Comparison of ENCODE assay signal across 1 cellular context in the genomic region with DNA sequence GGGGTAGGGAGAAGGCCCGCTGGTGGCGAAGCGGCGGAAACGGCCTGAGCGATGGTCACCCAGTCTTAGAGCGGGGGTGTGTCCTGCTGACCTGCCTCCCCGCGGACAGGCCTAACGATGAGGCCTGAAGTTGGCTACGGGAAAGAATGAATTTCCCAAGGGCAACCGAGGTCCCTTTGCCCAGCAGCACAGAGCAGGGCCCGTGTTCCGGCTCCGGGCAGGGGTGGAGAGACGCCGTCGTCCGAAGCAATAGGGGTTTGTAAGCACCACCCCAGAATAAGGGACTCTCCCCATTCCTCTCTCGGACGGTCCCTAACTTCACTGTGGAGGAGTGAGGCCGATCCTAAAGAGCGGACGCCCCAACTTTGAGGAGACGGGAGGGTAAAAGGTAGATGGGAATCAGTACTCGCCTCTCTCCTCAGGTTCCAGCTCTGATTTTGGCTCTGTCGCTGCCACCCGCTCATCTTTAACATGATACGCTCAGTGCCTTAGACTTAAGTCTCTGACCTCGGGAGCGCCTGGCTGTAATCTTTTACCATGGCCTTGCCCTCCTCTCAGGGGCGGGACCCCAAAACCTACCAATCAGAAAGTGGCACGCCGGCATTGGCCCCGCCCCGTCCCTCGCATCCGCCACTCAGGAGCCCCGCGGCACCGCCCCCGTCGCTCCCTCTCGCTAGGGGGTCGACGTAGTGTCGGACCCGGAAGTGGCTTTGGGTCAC.
TF ChIP-seq lines count a peak whose summit lies in the region.

A gene with protein sequence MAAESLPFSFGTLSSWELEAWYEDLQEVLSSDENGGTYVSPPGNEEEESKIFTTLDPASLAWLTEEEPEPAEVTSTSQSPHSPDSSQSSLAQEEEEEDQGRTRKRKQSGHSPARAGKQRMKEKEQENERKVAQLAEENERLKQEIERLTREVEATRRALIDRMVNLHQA (minus strand): TSS at position 507 of the 719 bp plus-strand sequence. CDS start 3,108 bp downstream, outside the sequence.

TF ChIP-seq in GM23338, 12 proteins besides CTCF, POLR2A, EP300 and RAD21:
- TF ChIP-seq EZH2phosphoT487 (IDR thresholded peaks at IDR 0.05; ENCODE audit: unreplicated experiment) (no peak), STAT1 (IDR thresholded peaks at IDR 0.05; ENCODE audit: unreplicated experiment) (no peak), EZH2 (IDR thresholded peaks at IDR 0.05; ENCODE audit: low read depth, unreplicated experiment) (no peak), POLR2AphosphoS5 (IDR thresholded peaks at IDR 0.05; ENCODE audit: low read depth) (peak; percentile 99), CREB1 (CRISPR knock-in tag; IDR thresholded peaks at IDR 0.05; ENCODE audit: low read depth) (peak; percentile 73; the same call in 1 of the 2 replicates), NANOG (IDR thresholded peaks at IDR 0.05; ENCODE audit: borderline replicate concordance) (no peak), ZNF331 (CRISPR knock-in tag; IDR thresholded peaks at IDR 0.05; ENCODE audit: low read depth) (no peak), JUNB (IDR thresholded peaks at IDR 0.05; ENCODE audit: unreplicated experiment) (peak; percentile 68), ZNF114 (CRISPR knock-in tag; IDR thresholded peaks at IDR 0.05) (no peak)
- TF ChIP-seq, protein P1, sequence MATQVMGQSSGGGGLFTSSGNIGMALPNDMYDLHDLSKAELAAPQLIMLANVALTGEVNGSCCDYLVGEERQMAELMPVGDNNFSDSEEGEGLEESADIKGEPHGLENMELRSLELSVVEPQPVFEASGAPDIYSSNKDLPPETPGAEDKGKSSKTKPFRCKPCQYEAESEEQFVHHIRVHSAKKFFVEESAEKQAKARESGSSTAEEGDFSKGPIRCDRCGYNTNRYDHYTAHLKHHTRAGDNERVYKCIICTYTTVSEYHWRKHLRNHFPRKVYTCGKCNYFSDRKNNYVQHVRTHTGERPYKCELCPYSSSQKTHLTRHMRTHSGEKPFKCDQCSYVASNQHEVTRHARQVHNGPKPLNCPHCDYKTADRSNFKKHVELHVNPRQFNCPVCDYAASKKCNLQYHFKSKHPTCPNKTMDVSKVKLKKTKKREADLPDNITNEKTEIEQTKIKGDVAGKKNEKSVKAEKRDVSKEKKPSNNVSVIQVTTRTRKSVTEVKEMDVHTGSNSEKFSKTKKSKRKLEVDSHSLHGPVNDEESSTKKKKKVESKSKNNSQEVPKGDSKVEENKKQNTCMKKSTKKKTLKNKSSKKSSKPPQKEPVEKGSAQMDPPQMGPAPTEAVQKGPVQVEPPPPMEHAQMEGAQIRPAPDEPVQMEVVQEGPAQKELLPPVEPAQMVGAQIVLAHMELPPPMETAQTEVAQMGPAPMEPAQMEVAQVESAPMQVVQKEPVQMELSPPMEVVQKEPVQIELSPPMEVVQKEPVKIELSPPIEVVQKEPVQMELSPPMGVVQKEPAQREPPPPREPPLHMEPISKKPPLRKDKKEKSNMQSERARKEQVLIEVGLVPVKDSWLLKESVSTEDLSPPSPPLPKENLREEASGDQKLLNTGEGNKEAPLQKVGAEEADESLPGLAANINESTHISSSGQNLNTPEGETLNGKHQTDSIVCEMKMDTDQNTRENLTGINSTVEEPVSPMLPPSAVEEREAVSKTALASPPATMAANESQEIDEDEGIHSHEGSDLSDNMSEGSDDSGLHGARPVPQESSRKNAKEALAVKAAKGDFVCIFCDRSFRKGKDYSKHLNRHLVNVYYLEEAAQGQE (IDR thresholded peaks at IDR 0.05; ENCODE audit: unreplicated experiment), result no peak
- TF ChIP-seq, protein P2, sequence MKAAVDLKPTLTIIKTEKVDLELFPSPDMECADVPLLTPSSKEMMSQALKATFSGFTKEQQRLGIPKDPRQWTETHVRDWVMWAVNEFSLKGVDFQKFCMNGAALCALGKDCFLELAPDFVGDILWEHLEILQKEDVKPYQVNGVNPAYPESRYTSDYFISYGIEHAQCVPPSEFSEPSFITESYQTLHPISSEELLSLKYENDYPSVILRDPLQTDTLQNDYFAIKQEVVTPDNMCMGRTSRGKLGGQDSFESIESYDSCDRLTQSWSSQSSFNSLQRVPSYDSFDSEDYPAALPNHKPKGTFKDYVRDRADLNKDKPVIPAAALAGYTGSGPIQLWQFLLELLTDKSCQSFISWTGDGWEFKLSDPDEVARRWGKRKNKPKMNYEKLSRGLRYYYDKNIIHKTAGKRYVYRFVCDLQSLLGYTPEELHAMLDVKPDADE (IDR thresholded peaks at IDR 0.05), result peak; percentile 63; the same call in 1 of the 2 replicates
- TF ChIP-seq, protein P3, sequence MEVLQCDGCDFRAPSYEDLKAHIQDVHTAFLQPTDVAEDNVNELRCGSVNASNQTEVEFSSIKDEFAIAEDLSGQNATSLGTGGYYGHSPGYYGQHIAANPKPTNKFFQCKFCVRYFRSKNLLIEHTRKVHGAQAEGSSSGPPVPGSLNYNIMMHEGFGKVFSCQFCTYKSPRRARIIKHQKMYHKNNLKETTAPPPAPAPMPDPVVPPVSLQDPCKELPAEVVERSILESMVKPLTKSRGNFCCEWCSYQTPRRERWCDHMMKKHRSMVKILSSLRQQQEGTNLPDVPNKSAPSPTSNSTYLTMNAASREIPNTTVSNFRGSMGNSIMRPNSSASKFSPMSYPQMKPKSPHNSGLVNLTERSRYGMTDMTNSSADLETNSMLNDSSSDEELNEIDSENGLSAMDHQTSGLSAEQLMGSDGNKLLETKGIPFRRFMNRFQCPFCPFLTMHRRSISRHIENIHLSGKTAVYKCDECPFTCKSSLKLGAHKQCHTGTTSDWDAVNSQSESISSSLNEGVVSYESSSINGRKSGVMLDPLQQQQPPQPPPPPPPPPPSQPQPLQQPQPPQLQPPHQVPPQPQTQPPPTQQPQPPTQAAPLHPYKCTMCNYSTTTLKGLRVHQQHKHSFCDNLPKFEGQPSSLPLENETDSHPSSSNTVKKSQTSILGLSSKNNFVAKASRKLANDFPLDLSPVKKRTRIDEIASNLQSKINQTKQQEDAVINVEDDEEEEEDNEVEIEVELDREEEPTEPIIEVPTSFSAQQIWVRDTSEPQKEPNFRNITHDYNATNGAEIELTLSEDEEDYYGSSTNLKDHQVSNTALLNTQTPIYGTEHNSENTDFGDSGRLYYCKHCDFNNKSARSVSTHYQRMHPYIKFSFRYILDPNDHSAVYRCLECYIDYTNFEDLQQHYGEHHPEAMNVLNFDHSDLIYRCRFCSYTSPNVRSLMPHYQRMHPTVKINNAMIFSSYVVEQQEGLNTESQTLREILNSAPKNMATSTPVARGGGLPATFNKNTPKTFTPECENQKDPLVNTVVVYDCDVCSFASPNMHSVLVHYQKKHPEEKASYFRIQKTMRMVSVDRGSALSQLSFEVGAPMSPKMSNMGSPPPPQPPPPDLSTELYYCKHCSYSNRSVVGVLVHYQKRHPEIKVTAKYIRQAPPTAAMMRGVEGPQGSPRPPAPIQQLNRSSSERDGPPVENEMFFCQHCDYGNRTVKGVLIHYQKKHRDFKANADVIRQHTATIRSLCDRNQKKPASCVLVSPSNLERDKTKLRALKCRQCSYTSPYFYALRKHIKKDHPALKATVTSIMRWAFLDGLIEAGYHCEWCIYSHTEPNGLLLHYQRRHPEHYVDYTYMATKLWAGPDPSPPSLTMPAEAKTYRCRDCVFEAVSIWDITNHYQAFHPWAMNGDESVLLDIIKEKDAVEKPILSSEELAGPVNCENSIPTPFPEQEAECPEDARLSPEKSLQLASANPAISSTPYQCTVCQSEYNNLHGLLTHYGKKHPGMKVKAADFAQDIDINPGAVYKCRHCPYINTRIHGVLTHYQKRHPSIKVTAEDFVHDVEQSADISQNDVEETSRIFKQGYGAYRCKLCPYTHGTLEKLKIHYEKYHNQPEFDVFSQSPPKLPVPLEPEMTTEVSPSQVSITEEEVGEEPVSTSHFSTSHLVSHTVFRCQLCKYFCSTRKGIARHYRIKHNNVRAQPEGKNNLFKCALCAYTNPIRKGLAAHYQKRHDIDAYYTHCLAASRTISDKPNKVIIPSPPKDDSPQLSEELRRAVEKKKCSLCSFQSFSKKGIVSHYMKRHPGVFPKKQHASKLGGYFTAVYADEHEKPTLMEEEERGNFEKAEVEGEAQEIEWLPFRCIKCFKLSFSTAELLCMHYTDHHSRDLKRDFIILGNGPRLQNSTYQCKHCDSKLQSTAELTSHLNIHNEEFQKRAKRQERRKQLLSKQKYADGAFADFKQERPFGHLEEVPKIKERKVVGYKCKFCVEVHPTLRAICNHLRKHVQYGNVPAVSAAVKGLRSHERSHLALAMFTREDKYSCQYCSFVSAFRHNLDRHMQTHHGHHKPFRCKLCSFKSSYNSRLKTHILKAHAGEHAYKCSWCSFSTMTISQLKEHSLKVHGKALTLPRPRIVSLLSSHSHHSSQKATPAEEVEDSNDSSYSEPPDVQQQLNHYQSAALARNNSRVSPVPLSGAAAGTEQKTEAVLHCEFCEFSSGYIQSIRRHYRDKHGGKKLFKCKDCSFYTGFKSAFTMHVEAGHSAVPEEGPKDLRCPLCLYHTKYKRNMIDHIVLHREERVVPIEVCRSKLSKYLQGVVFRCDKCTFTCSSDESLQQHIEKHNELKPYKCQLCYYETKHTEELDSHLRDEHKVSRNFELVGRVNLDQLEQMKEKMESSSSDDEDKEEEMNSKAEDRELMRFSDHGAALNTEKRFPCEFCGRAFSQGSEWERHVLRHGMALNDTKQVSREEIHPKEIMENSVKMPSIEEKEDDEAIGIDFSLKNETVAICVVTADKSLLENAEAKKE (CRISPR knock-in tag; IDR thresholded peaks at IDR 0.05), result no peak
TF ChIP-seq in GM23338: peak in this region for 4.
